ENCODE assay signal across 10 cellular contexts in the genomic region with DNA sequence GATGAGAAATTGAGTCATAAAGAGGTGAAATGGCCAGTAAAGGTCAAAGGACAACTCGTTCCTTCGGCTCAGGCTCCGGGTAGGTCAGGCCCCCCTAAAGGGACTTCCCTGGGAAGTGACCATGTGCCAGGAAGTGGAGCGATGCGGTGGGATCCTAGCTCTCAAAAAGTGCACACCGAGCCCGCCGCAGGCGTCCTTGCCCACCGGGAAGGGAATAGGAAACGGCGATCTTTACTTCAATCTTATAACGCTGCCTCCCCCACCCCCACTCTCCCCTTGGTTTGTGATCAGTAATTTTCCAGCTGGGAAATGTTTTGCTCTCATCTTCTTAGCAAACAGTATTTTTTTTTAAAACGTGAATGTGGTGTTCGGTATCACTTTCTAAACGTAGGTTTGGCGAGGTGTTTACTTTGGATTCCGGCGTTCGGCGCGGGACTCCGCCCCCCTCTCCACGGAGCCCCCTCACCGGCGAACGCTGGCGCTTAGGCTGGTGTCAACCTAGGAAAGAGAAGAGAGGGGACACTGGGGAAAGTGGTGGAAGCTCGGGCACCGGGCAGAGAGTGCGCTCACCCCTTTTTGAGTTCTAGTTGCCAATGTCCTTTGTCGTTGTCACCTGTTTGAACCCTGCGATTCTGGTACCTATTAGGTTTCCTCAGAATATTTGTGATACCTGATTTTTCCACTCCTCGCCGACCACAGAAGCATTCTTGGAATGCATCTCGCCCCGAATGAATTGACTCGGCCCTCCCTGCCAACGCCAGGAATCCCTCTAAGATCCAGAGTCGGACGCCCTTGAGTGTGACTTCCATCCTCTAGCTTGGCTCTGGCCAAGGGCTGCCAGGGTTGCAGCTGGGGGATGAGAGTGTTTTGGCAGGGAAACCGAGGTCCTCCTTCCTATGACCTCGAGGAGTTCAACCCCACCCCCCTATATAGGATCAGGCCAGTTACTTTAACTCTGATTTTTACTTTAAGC. TPM values are rescaled to one million over a fixed set of nuclear protein-coding genes. Genes with fewer than 3 reads are reported as not detected.
A peak's percentile ranks its signal among the peaks of the same experiment; 100 is the strongest.
DNase-seq lines count a peak whose midpoint lies in the region; ATAC-seq and TF ChIP-seq lines count a peak whose summit lies in the region.
"Had no signal": no experiment of that assay in that cellular context is flagged by ENCODE, and none has a peak within 500 bp of the region (broad histone marks: within the 10 kb centered on the region; RNA-seq: fewer than 3 reads in every experiment).

No MANE protein-coding gene starts in this region.

- peaks cover 22 to 40% of the 10 kb centered on the region in 2 donors for H3K4me1 Mint-ChIP-seq in stimulated activated naive B cell treated with anti-CD40 and anti-IgM and Interleukin-4, amounts not matched to agents 10 μg/mL and 1 μg/mL and 100 μg/mL, for 72 hours

- H3K9ac ChIP-seq in colonic mucosa (ENCODE audit: low read depth in 2 of 2, low read length in 2 of 2) = peak overlapping the region; percentile 93 to 98
- H3K9ac ChIP-seq in liver (ENCODE audit: low read depth in 1 of 2, low read length in 2 of 2) = no peak overlapping the region

- H3K9me3 ChIP-seq in colonic mucosa (no peaks in the 10 kb centered on the region), liver (ENCODE audit: control insufficient read depth in 4 of 4, low read length in 3 of 4) (no peaks in the 10 kb centered on the region)
- no peaks in the 10 kb centered on the region for H3K9me3 ChIP-seq in effector memory CD4-positive, alpha-beta T cell (ENCODE audit: control insufficient read depth, low read length)

- TF ChIP-seq RAD21 in liver (IDR thresholded peaks at IDR 0.05) = no peak

- WGBS in liver = 14% methylated on average over 43 of the region's 43 CpGs

- H3K9me3 Mint-ChIP-seq in stimulated activated naive B cell treated with anti-CD40 and anti-IgM and Interleukin-4, amounts not matched to agents 10 μg/mL and 1 μg/mL and 100 μg/mL, for 72 hours = peaks cover 0 to 1% of the 10 kb centered on the region in 2 donors

- peak overlapping the region; percentile 84 for H3K27ac Mint-ChIP-seq in stimulated activated naive B cell treated with anti-CD40 and anti-IgM and Interleukin-4, amounts not matched to agents 10 μg/mL and 1 μg/mL and 100 μg/mL, for 72 hours

- no peaks in the 10 kb centered on the region for H3K36me3 ChIP-seq in colonic mucosa
- H3K36me3 ChIP-seq in liver (ENCODE audit: control insufficient read depth in 4 of 4, insufficient read depth in 3 of 4, low read depth in 1 of 4, low read length in 3 of 4) = no peaks in the 10 kb centered on the region
- H3K36me3 ChIP-seq in effector memory CD4-positive, alpha-beta T cell (ENCODE audit: control insufficient read depth, insufficient read depth, low read length) = no peaks in the 10 kb centered on the region

- H3K27ac ChIP-seq in colonic mucosa (peak overlapping the region; percentile 90), liver (ENCODE audit: low read depth in 1 of 2, low read length in 2 of 2) (no peak overlapping the region)
- no peak overlapping the region for H3K27ac ChIP-seq in effector memory CD4-positive, alpha-beta T cell (ENCODE audit: insufficient read depth, low read length, poor library complexity, severe bottlenecking)

- H3K27me3 ChIP-seq in colonic mucosa (no peaks in the 10 kb centered on the region), liver (ENCODE audit: control insufficient read depth in 4 of 4, insufficient read depth in 4 of 4, low read length in 3 of 4) (peaks cover 0 to 11% (median 2%) of the 10 kb centered on the region in 4 donors)
- peaks cover 16% of the 10 kb centered on the region for H3K27me3 ChIP-seq in effector memory CD4-positive, alpha-beta T cell (replicated peaks; ENCODE audit: control insufficient read depth, insufficient read depth, low read length, poor library complexity, severe bottlenecking)

- ATAC-seq in stimulated activated naive B cell treated with anti-CD40 and anti-IgM and Interleukin-4, amounts not matched to agents 10 μg/mL and 1 μg/mL and 100 μg/mL, for 72 hours (replicated peaks) = no peak

- H3K27me3 Mint-ChIP-seq in stimulated activated naive B cell treated with anti-CD40 and anti-IgM and Interleukin-4, amounts not matched to agents 10 μg/mL and 1 μg/mL and 100 μg/mL, for 72 hours = peaks cover 59 to 66% of the 10 kb centered on the region in 2 donors

- peaks cover 3% of the 10 kb centered on the region in 2 donors for H3K36me3 Mint-ChIP-seq in stimulated activated naive B cell treated with anti-CD40 and anti-IgM and Interleukin-4, amounts not matched to agents 10 μg/mL and 1 μg/mL and 100 μg/mL, for 72 hours

- intact Hi-C loops in colonic mucosa (cut with DNase I) = loop anchor here (5.0 kb wide), 1 partner anchor 91 kb away; no protein-coding TSS in a partner anchor

- H3K4me3 ChIP-seq in colonic mucosa = peak overlapping the region; percentile 60
- H3K4me3 ChIP-seq in liver (ENCODE audit: low read depth in 1 of 3, low read length in 3 of 3) = peak overlapping the region in 2 of 3 donors; percentile 7 to 45
- H3K4me3 ChIP-seq in effector memory CD4-positive, alpha-beta T cell (ENCODE audit: insufficient read depth, low read depth, low read length, poor library complexity, severe bottlenecking) = no peak overlapping the region

- peak overlapping the region; percentile 87 to 94 for H3K4me3 Mint-ChIP-seq in stimulated activated naive B cell treated with anti-CD40 and anti-IgM and Interleukin-4, amounts not matched to agents 10 μg/mL and 1 μg/mL and 100 μg/mL, for 72 hours

- H3K4me1 ChIP-seq in colonic mucosa (no peaks in the 10 kb centered on the region), liver (ENCODE audit: control insufficient read depth in 4 of 4, insufficient read depth in 4 of 4, low read length in 3 of 4) (peaks cover 11 to 39% (median 22%) of the 10 kb centered on the region in 4 donors)
- H3K4me1 ChIP-seq in effector memory CD4-positive, alpha-beta T cell (ENCODE audit: control insufficient read depth, insufficient read depth, low read length, poor library complexity, severe bottlenecking) = peaks cover 21% of the 10 kb centered on the region

- no peak for TF ChIP-seq CTCF in colonic mucosa (IDR thresholded peaks at IDR 0.05)
- TF ChIP-seq CTCF in liver (IDR thresholded peaks at IDR 0.05; ENCODE audit: low read depth, low read length, missing input control) = no peak

- peak; percentile 68 for DNase-seq in DMS53 (lab: John Stamatoyannopoulos, UW)
- DNase-seq in DMS53 treated with DMSO at 0.1 percent for 48 hours (lab: John Stamatoyannopoulos, UW; ENCODE audit: unreplicated experiment) = no peak
- DNase-seq in colonic mucosa = peak; percentile 49
- no peak for DNase-seq in stimulated activated naive B cell treated with anti-CD40 and anti-IgM and Interleukin-4, amounts not matched to agents 10 μg/mL and 1 μg/mL and 100 μg/mL, for 72 hours
- no peak for DNase-seq in NCI-H2196 (lab: John Stamatoyannopoulos, UW; ENCODE audit: unreplicated experiment)
- no peak for DNase-seq in effector memory CD4-positive, alpha-beta T cell
- DNase-seq in cortex of kidney (lab: John Stamatoyannopoulos, UW) = no peak
- DNase-seq: NCI-H1105; stimulated activated CD4-positive, alpha-beta T cell treated with anti-CD3 and anti-CD28 coated beads, Interleukin-12 subunit alpha, Interleukin-12 subunit beta, amount 100 ng/mL, for 4 hours had no signal

TF ChIP-seq in liver, 16 proteins besides CTCF, POLR2A, EP300 and RAD21:
- TF ChIP-seq NR2F2 (IDR thresholded peaks at IDR 0.05) (peak; percentile 78), JUND (IDR thresholded peaks at IDR 0.05) (no peak)
- TF ChIP-seq, protein P1, sequence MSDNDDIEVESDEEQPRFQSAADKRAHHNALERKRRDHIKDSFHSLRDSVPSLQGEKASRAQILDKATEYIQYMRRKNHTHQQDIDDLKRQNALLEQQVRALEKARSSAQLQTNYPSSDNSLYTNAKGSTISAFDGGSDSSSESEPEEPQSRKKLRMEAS (IDR thresholded peaks at IDR 0.05) = no peak
TF ChIP-seq in liver: peak in this region for 1.

RNA-seq across cellular contexts. Expression of a gene that starts 1.8 kb away (rescaled TPM):
- 100 to 1,000 TPM; 209 to 398 TPM for total RNA-seq in colonic mucosa
- 1 to 10 TPM; 3.8 to 7.4 TPM for total RNA-seq in liver
- 1 to 10 TPM; 1.1 to 2.7 TPM for polyA plus RNA-seq in liver

Comparison
In these comparisons a context has a peak if more than half of its experiments do, and no peak if none do; other contexts are left out.
1. DNase-seq: peak in DMS53 (single experiment) and colonic mucosa (single experiment); none in DMS53 treated with DMSO at 0.1 percent for 48 hours (single experiment), stimulated activated naive B cell treated with anti-CD40 and anti-IgM and Interleukin-4, amounts not matched to agents 10 μg/mL and 1 μg/mL and 100 μg/mL, for 72 hours (single experiment), NCI-H2196 (single experiment), effector memory CD4-positive, alpha-beta T cell (0 of 3) and cortex of kidney (single experiment).
2. H3K9ac ChIP-seq: peak in colonic mucosa (2 of 2); none in liver (0 of 2).
3. RNA of a gene that starts 1.8 kb away (total RNA-seq): 209 to 398 TPM in colonic mucosa; 3.8 to 7.4 TPM in liver; every median in the first group is over 10 times any median in the second.